ENCODE assay signal across 31 cellular contexts in genomic region chr1:202702088-202702487, GRCh38. TPM values are rescaled to one million over a fixed set of nuclear protein-coding genes. Genes with fewer than 3 reads are reported as not detected.
"Had no signal": no experiment of that assay in that cellular context is flagged by ENCODE, and none has a peak within 500 bp of the region (broad histone marks: within the 10 kb centered on the region; RNA-seq: fewer than 3 reads in every experiment).

No MANE protein-coding gene starts in this region.

- DNase-seq: activated CD4-positive, alpha-beta T cell treated with anti-CD3 and anti-CD28 coated beads for 36 hours; activated CD4-positive, alpha-beta T cell treated with anti-CD3 and anti-CD28 coated beads, Interleukin-2, amount 10 ng/mL, durations not matched to agents 7 days and 5 days; activated CD4-positive, alpha-beta T cell treated with anti-CD3 and anti-CD28 coated beads, Interleukin-2, amount 50 U/mL, for 48 hours; activated CD8-positive, alpha-beta T cell treated with anti-CD3 and anti-CD28 coated beads, Interleukin-2, amount 10 ng/mL, durations not matched to agents 7 days and 5 days; activated gamma-delta T cell treated with Interleukin-2 at 50 U/mL for 16 hours; activated naive CD4-positive, alpha-beta T cell treated with anti-CD3 and anti-CD28 coated beads for 36 hours; activated T-cell treated with anti-CD3 and anti-CD28 coated beads, Interleukin-2, amount 50 U/mL, for 24 hours; body of pancreas; central memory CD4-positive, alpha-beta T cell; Kasumi-1; KG1; MG63; MV-4-11; NCI-H1092; NCI-H1436 treated with DMSO at 0.1 percent for 48 hours; NCI-H1694 treated with DMSO at 0.1 percent for 48 hours; NCI-H2029; NCI-H2171; NCI-H510A; NCI-H526; NK-92 treated with Interleukin-12 subunit alpha and Interleukin-12 subunit beta, amount 100 ng/mL, for 24 hours; PC-3; RPMI8226; SHP77 treated with DMSO at 0.1 percent for 48 hours had no signal

- H3K9me3 ChIP-seq: adrenal gland, body of pancreas, MG63, Peyer's patch had no signal

- H3K27ac ChIP-seq: adrenal gland, body of pancreas, Peyer's patch had no signal

- H3K4me1 Mint-ChIP-seq: activated CD4-positive, alpha-beta T cell treated with anti-CD3 and anti-CD28 coated beads for 36 hours had no signal

- H3K4me3 ChIP-seq: adrenal gland, body of pancreas, MG63, Peyer's patch had no signal

- H3K4me1 ChIP-seq: adrenal gland had no signal

- H3K27me3 ChIP-seq: body of pancreas, Peyer's patch had no signal

- H3K27ac Mint-ChIP-seq: activated CD4-positive, alpha-beta T cell treated with anti-CD3 and anti-CD28 coated beads for 36 hours; activated CD4-positive, alpha-beta T cell treated with anti-CD3 and anti-CD28 coated beads, Interleukin-2, amount 10 ng/mL, durations not matched to agents 7 days and 5 days; activated CD8-positive, alpha-beta T cell treated with anti-CD3 and anti-CD28 coated beads, Interleukin-2, amount 10 ng/mL, durations not matched to agents 7 days and 5 days; activated naive CD4-positive, alpha-beta T cell treated with anti-CD3 and anti-CD28 coated beads for 36 hours; activated T-cell treated with anti-CD3 and anti-CD28 coated beads, Interleukin-2, amount 50 U/mL, for 24 hours; activated T-helper 1 cell treated with anti-CD3 and anti-CD28 coated beads, Interleukin-12 subunit alpha, Interleukin-12 subunit beta, Interleukin-2, Interleukin-4 antibody, amounts not matched to agents 30 ng/mL and 10 ng/mL and 1 ng/mL, durations not matched to agents 14 hours and 24 hours and 36 hours; T-helper 1 cell treated with Interleukin-12 subunit alpha and Interleukin-12 subunit beta and Interleukin-4 antibody, amounts not matched to agents 30 μg/mL and 1 μg/mL, for 36 hours; T-helper 2 cell treated with Interferon-gamma antibody and Interleukin-4, amounts not matched to agents 5 μg/mL and 100 μg/mL, for 36 hours had no signal

- H3K9me3 Mint-ChIP-seq: activated CD4-positive, alpha-beta T cell treated with anti-CD3 and anti-CD28 coated beads, Interleukin-2, amount 10 ng/mL, durations not matched to agents 7 days and 5 days; activated naive CD4-positive, alpha-beta T cell treated with anti-CD3 and anti-CD28 coated beads for 36 hours; activated naive CD4-positive, alpha-beta T cell treated with anti-CD3 and anti-CD28 coated beads, Interleukin-2, amount 50 U/mL, for 72 hours; activated T-cell treated with anti-CD3 and anti-CD28 coated beads, Interleukin-2, amount 50 U/mL, for 24 hours; activated T-helper 1 cell treated with anti-CD3 and anti-CD28 coated beads, Interleukin-12 subunit alpha, Interleukin-12 subunit beta, Interleukin-2, Interleukin-4 antibody, amounts not matched to agents 30 ng/mL and 10 ng/mL and 1 ng/mL, durations not matched to agents 14 hours and 24 hours and 36 hours; T-helper 1 cell treated with Interleukin-12 subunit alpha and Interleukin-12 subunit beta and Interleukin-4 antibody, amounts not matched to agents 30 μg/mL and 1 μg/mL, for 36 hours; T-helper 2 cell treated with Interferon-gamma antibody and Interleukin-4, amounts not matched to agents 5 μg/mL and 100 μg/mL, for 36 hours had no signal

- ATAC-seq: activated CD4-positive, alpha-beta T cell treated with anti-CD3 and anti-CD28 coated beads for 36 hours; activated CD8-positive, alpha-beta T cell treated with anti-CD3 and anti-CD28 coated beads, Interleukin-2, amount 10 ng/mL, durations not matched to agents 7 days and 5 days; activated naive CD4-positive, alpha-beta T cell treated with anti-CD3 and anti-CD28 coated beads, Interleukin-2, amount 50 U/mL, for 72 hours; body of pancreas; PC-3 had no signal

- H3K36me3 Mint-ChIP-seq: activated naive CD4-positive, alpha-beta T cell treated with anti-CD3 and anti-CD28 coated beads, Interleukin-2, amount 50 U/mL, for 72 hours had no signal

- H3K36me3 ChIP-seq: adrenal gland, MG63, Peyer's patch had no signal

- H3K4me3 Mint-ChIP-seq: activated CD4-positive, alpha-beta T cell treated with anti-CD3 and anti-CD28 coated beads for 36 hours; activated CD4-positive, alpha-beta T cell treated with anti-CD3 and anti-CD28 coated beads, Interleukin-2, amount 10 ng/mL, durations not matched to agents 7 days and 5 days; activated CD8-positive, alpha-beta T cell treated with anti-CD3 and anti-CD28 coated beads, Interleukin-2, amount 10 ng/mL, durations not matched to agents 7 days and 5 days; activated naive CD4-positive, alpha-beta T cell treated with anti-CD3 and anti-CD28 coated beads for 36 hours; activated T-cell treated with anti-CD3 and anti-CD28 coated beads, Interleukin-2, amount 50 U/mL, for 24 hours; activated T-helper 1 cell treated with anti-CD3 and anti-CD28 coated beads, Interleukin-12 subunit alpha, Interleukin-12 subunit beta, Interleukin-2, Interleukin-4 antibody, amounts not matched to agents 30 ng/mL and 10 ng/mL and 1 ng/mL, durations not matched to agents 14 hours and 24 hours and 36 hours; T-helper 1 cell treated with Interleukin-12 subunit alpha and Interleukin-12 subunit beta and Interleukin-4 antibody, amounts not matched to agents 30 μg/mL and 1 μg/mL, for 36 hours; T-helper 2 cell treated with Interferon-gamma antibody and Interleukin-4, amounts not matched to agents 5 μg/mL and 100 μg/mL, for 36 hours had no signal

RNA-seq across cellular contexts. Expression of gene SYT2, which starts 8.2 kb away (rescaled TPM):
- total RNA-seq: activated CD4-positive, alpha-beta T cell treated with anti-CD3 and anti-CD28 coated beads for 36 hours; activated CD4-positive, alpha-beta T cell treated with anti-CD3 and anti-CD28 coated beads, Interleukin-2, amount 10 ng/mL, durations not matched to agents 7 days and 5 days; activated CD8-positive, alpha-beta T cell treated with anti-CD3 and anti-CD28 coated beads, Interleukin-2, amount 10 ng/mL, durations not matched to agents 7 days and 5 days; activated naive CD4-positive, alpha-beta T cell treated with anti-CD3 and anti-CD28 coated beads for 36 hours; activated naive CD4-positive, alpha-beta T cell treated with anti-CD3 and anti-CD28 coated beads, Interleukin-2, amount 50 U/mL, for 72 hours; activated T-helper 1 cell treated with anti-CD3 and anti-CD28 coated beads, Interleukin-12 subunit alpha, Interleukin-12 subunit beta, Interleukin-2, Interleukin-4 antibody, amounts not matched to agents 30 ng/mL and 10 ng/mL and 1 ng/mL, durations not matched to agents 14 hours and 24 hours and 36 hours; body of pancreas; PC-3; SK-MEL-5 had no signal
